14 cellular contexts compared by ENCODE assay signal in the genomic region with DNA sequence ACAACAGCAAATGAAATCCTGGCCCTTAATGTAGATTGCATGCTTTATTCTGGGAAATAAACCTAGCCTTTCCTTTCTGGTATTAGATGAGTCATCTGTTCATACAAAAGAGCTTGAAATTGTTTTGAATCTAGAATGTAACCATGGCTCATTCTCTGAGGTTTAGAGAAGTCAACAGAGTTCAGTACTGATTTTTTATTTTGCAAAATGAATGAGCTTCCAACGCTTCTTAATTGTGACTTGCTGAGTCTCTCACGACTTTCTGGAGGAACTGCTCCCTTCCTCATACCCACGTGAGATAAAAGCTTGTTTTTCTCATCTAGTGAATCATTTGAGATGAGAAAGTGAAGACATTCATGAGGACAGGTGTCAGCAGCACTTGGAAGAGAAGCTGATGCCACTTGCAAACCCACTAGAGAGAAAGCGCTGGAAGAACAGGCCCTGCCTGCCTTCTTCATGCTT.
A peak's percentile ranks its signal among the peaks of the same experiment; 100 is the strongest.
DNase-seq lines count a peak whose midpoint lies in the region; ATAC-seq lines count a peak whose summit lies in the region.
"Had no signal": no experiment of that assay in that cellular context is flagged by ENCODE, and none has a peak within 500 bp of the region (broad histone marks: within the 10 kb centered on the region; RNA-seq: fewer than 3 reads in every experiment).

No MANE protein-coding gene starts in this region.

- peak overlapping the region in 1 of 8 donors; percentile 18 for H3K4me3 Mint-ChIP-seq in CD4-positive, alpha-beta memory T cell
- H3K4me3 Mint-ChIP-seq in activated naive CD8-positive, alpha-beta T cell treated with anti-CD3 and anti-CD28 coated beads, Interleukin-2, amount 10 ng/mL, durations not matched to agents 7 days and 5 days, result peak overlapping the region; percentile 37
- H3K4me3 Mint-ChIP-seq: IgD-negative memory B cell, memory B cell had no signal

- peaks cover 16 to 40% (median 24%) of the 10 kb centered on the region in 4 donors for H3K4me1 Mint-ChIP-seq in CD4-positive, alpha-beta memory T cell
- peaks cover 24% of the 10 kb centered on the region for H3K4me1 Mint-ChIP-seq in activated naive CD8-positive, alpha-beta T cell treated with anti-CD3 and anti-CD28 coated beads, Interleukin-2, amount 10 ng/mL, durations not matched to agents 7 days and 5 days
- H3K4me1 Mint-ChIP-seq: memory B cell had no signal

- intact Hi-C loops in CD4-positive, alpha-beta memory T cell (cut with micrococcal nuclease), result no loop called here
- intact Hi-C loops in Right ventricle myocardium superior (cut with DNase I), result no loop called here

- H3K9me3 Mint-ChIP-seq in CD4-positive, alpha-beta memory T cell, result no peaks in the 10 kb centered on the region
- peaks cover 2% of the 10 kb centered on the region for H3K9me3 Mint-ChIP-seq in activated naive CD8-positive, alpha-beta T cell treated with anti-CD3 and anti-CD28 coated beads, Interleukin-2, amount 10 ng/mL, durations not matched to agents 7 days and 5 days
- H3K9me3 Mint-ChIP-seq: memory B cell had no signal

- H3K27ac ChIP-seq in CD4-positive, alpha-beta memory T cell (ENCODE audit: low read depth, low read length), result no peak overlapping the region
- H3K27ac ChIP-seq: C4-2B had no signal

- CTCF ChIA-PET in CD4-positive, alpha-beta memory T cell (lab: Charles Lee; ENCODE audit: partially characterized antibody), result interaction anchor here (1.1 kb wide), 1 partner anchor 11 kb away, joined by 3 read pairs; no protein-coding TSS in a partner anchor

- peak overlapping the region in 5 of 7 donors; percentile 18 to 71 (median 39) for H3K27ac Mint-ChIP-seq in CD4-positive, alpha-beta memory T cell
- peak overlapping the region; percentile 43 for H3K27ac Mint-ChIP-seq in activated naive CD8-positive, alpha-beta T cell treated with anti-CD3 and anti-CD28 coated beads, Interleukin-2, amount 10 ng/mL, durations not matched to agents 7 days and 5 days
- H3K27ac Mint-ChIP-seq: IgD-negative memory B cell, memory B cell had no signal

- H3K36me3 ChIP-seq in CD4-positive, alpha-beta memory T cell (ENCODE audit: insufficient read depth, low read length), result no peaks in the 10 kb centered on the region

- ATAC-seq in GM19025 (IDR thresholded peaks at IDR 0.05; ENCODE audit: low read depth, unreplicated experiment) (peak; percentile 41), HG03432 (IDR thresholded peaks at IDR 0.05; ENCODE audit: unreplicated experiment) (peak; percentile 69), Right ventricle myocardium superior (ENCODE audit: poor library complexity) (no peak)
- peak; percentile 54 for ATAC-seq in activated naive CD8-positive, alpha-beta T cell treated with anti-CD3 and anti-CD28 coated beads, Interleukin-2, amount 10 ng/mL, durations not matched to agents 7 days and 5 days (ENCODE audit: low read depth)
- ATAC-seq: HCT116 had no signal

- no peak overlapping the region for H3K4me3 ChIP-seq in CD4-positive, alpha-beta memory T cell (ENCODE audit: low read length in 2 of 2)

- no peak for DNase-seq in CD4-positive, alpha-beta memory T cell
- DNase-seq in activated naive CD8-positive, alpha-beta T cell treated with anti-CD3 and anti-CD28 coated beads, Interleukin-2, amount 10 ng/mL, durations not matched to agents 7 days and 5 days, result no peak
- DNase-seq in Right ventricle myocardium superior (no peak), globus pallidus (ENCODE audit: low spot score) (no peak)
- DNase-seq in activated effector memory CD4-positive, alpha-beta T cell treated with Interleukin-2 at 50 U/mL for 16 hours, result no peak
- no peak for DNase-seq in NK-92 treated with Interleukin-12 subunit alpha and Interleukin-12 subunit beta, amount 100 ng/mL, for 24 hours (lab: John Stamatoyannopoulos, UW)
- DNase-seq: cerebellar nuclear complex, NCI-H2171 had no signal

- H3K36me3 Mint-ChIP-seq in CD4-positive, alpha-beta memory T cell, result no peaks in the 10 kb centered on the region
- H3K36me3 Mint-ChIP-seq in activated naive CD8-positive, alpha-beta T cell treated with anti-CD3 and anti-CD28 coated beads, Interleukin-2, amount 10 ng/mL, durations not matched to agents 7 days and 5 days, result no peaks in the 10 kb centered on the region
- H3K36me3 Mint-ChIP-seq: IgD-negative memory B cell, memory B cell had no signal

- H3K4me1 ChIP-seq in CD4-positive, alpha-beta memory T cell (ENCODE audit: insufficient read depth, low read length), result peaks cover 20% of the 10 kb centered on the region

- POLR2A ChIA-PET in CD4-positive, alpha-beta memory T cell (lab: Charles Lee; ENCODE audit: partially characterized antibody), result interaction anchor here (0.6 kb wide), 1 partner anchor 76 kb away, joined by 3 read pairs; no protein-coding TSS in a partner anchor
- POLR2A ChIA-PET in activated naive CD8-positive, alpha-beta T cell treated with anti-CD3 and anti-CD28 coated beads, Interleukin-2, amount 10 ng/mL, durations not matched to agents 7 days and 5 days (lab: Charles Lee), result no interaction called here

- no peaks in the 10 kb centered on the region for H3K27me3 Mint-ChIP-seq in CD4-positive, alpha-beta memory T cell
- no peaks in the 10 kb centered on the region for H3K27me3 Mint-ChIP-seq in activated naive CD8-positive, alpha-beta T cell treated with anti-CD3 and anti-CD28 coated beads, Interleukin-2, amount 10 ng/mL, durations not matched to agents 7 days and 5 days

- no peaks in the 10 kb centered on the region for H3K27me3 ChIP-seq in CD4-positive, alpha-beta memory T cell (ENCODE audit: insufficient read depth, low read length)

- no peaks in the 10 kb centered on the region for H3K9me3 ChIP-seq in CD4-positive, alpha-beta memory T cell (ENCODE audit: control insufficient read depth in 1 of 2, low read length in 2 of 2)
